ENCODE assay signal across 17 cellular contexts in the genomic region with DNA sequence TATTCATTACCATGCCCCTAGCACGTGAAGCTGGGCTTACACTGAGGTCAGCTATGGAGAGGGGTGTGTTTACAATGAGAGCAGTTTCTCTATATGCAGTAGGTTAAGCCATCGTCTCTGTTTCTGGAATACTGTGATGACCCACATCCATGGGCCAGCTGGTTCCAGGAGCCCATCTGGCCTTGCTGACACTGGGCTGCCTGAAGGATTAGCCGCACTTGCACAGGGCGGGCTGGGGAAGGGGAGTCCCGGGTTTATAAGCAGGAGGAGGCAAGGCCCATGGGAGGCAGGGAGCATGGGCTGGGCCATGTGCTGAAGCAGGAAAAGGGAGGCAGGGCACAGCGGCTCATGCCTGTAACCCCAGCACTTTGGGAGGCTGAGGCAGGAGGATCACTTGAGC.
DNase-seq lines count a peak whose midpoint lies in the region; ATAC-seq and FAIRE-seq lines count a peak whose summit lies in the region.
"Had no signal": no experiment of that assay in that cellular context is flagged by ENCODE, and none has a peak within 500 bp of the region (broad histone marks: within the 10 kb centered on the region; RNA-seq: fewer than 3 reads in every experiment).

No MANE protein-coding gene starts in this region.

- H3K4me1 Mint-ChIP-seq in stimulated activated naive CD8-positive, alpha-beta T cell treated with anti-CD3 and anti-CD28 coated beads, Interleukin-15, amount 100 ng/mL, for 72 hours: no peaks in the 10 kb centered on the region
- H3K4me1 Mint-ChIP-seq: B cell; CD4-positive, alpha-beta memory T cell; GM23338 had no signal

- H3K9me3 Mint-ChIP-seq in stimulated activated naive CD8-positive, alpha-beta T cell treated with anti-CD3 and anti-CD28 coated beads, Interleukin-15, amount 100 ng/mL, for 72 hours: no peaks in the 10 kb centered on the region
- H3K9me3 Mint-ChIP-seq: CD4-positive, alpha-beta memory T cell; GM23338 had no signal

- FAIRE-seq in urothelium cell line (lab: Jason Lieb, UNC): peak; percentile 27
- FAIRE-seq: A204.1, G401.6, GM12891, HepG2 had no signal

- peak overlapping the region; percentile 19 to 38 for H3K27ac Mint-ChIP-seq in stimulated activated naive CD8-positive, alpha-beta T cell treated with anti-CD3 and anti-CD28 coated beads, Interleukin-15, amount 100 ng/mL, for 72 hours
- H3K27ac Mint-ChIP-seq: B cell; CD4-positive, alpha-beta memory T cell; GM23338 had no signal

- DNase-seq in stimulated activated naive CD8-positive, alpha-beta T cell treated with anti-CD3 and anti-CD28 coated beads, Interleukin-15, amount 100 ng/mL, for 72 hours: no peak
- no peak for DNase-seq in stimulated activated naive CD8-positive, alpha-beta T cell treated with anti-CD3 and anti-CD28 coated beads, Interleukin-15, Interleukin-2, amounts not matched to agents 100 U/mL and 50 U/mL, for 24 hours
- DNase-seq in NCI-H82 (lab: John Stamatoyannopoulos, UW) (peak; percentile 98), cerebellar cortex (ENCODE audit: low spot score) (peak; percentile 54), urothelium cell line (ENCODE audit: low spot score) (no peak), NCI-H187 treated with DMSO at 0.1 percent for 48 hours (lab: John Stamatoyannopoulos, UW) (no peak), SKM-1 treated with dmso at 0.1 percent for 144 hours (lab: John Stamatoyannopoulos, UW; ENCODE audit: unreplicated experiment) (no peak)
- DNase-seq in stimulated activated CD4-positive, alpha-beta T cell treated with anti-CD3 and anti-CD28 coated beads, Interleukin-12 subunit alpha, Interleukin-12 subunit beta, amount 100 ng/mL, for 4 hours: no peak
- DNase-seq: CD4-positive, alpha-beta memory T cell; EL; H7 had no signal

- no peak for ATAC-seq in stimulated activated naive CD8-positive, alpha-beta T cell treated with anti-CD3 and anti-CD28 coated beads, Interleukin-15, amount 100 ng/mL, for 72 hours
- no peak for ATAC-seq in stimulated activated naive CD8-positive, alpha-beta T cell treated with anti-CD3 and anti-CD28 coated beads, Interleukin-15, Interleukin-2, amounts not matched to agents 100 U/mL and 50 U/mL, for 24 hours
- ATAC-seq: GM23338, HepG2 had no signal

- no peak overlapping the region for H3K4me3 Mint-ChIP-seq in stimulated activated naive CD8-positive, alpha-beta T cell treated with anti-CD3 and anti-CD28 coated beads, Interleukin-15, amount 100 ng/mL, for 72 hours
- H3K4me3 Mint-ChIP-seq: B cell; CD4-positive, alpha-beta memory T cell; GM23338 had no signal

- peaks cover 22% of the 10 kb centered on the region for H3K27me3 Mint-ChIP-seq in stimulated activated naive CD8-positive, alpha-beta T cell treated with anti-CD3 and anti-CD28 coated beads, Interleukin-15, amount 100 ng/mL, for 72 hours

Comparison
In these comparisons a context has a peak if more than half of its experiments do, and no peak if none do; other contexts are left out.
1. DNase-seq: peak in NCI-H82 (single experiment) and cerebellar cortex (single experiment); none in stimulated activated naive CD8-positive, alpha-beta T cell treated with anti-CD3 and anti-CD28 coated beads, Interleukin-15, amount 100 ng/mL, for 72 hours (0 of 2), stimulated activated naive CD8-positive, alpha-beta T cell treated with anti-CD3 and anti-CD28 coated beads, Interleukin-15, Interleukin-2, amounts not matched to agents 100 U/mL and 50 U/mL, for 24 hours (single experiment), urothelium cell line (single experiment), NCI-H187 treated with DMSO at 0.1 percent for 48 hours (single experiment), stimulated activated CD4-positive, alpha-beta T cell treated with anti-CD3 and anti-CD28 coated beads, Interleukin-12 subunit alpha, Interleukin-12 subunit beta, amount 100 ng/mL, for 4 hours (single experiment) and SKM-1 treated with dmso at 0.1 percent for 144 hours (single experiment).